ENCODE assay signal across 2 cellular contexts in the genomic region with DNA sequence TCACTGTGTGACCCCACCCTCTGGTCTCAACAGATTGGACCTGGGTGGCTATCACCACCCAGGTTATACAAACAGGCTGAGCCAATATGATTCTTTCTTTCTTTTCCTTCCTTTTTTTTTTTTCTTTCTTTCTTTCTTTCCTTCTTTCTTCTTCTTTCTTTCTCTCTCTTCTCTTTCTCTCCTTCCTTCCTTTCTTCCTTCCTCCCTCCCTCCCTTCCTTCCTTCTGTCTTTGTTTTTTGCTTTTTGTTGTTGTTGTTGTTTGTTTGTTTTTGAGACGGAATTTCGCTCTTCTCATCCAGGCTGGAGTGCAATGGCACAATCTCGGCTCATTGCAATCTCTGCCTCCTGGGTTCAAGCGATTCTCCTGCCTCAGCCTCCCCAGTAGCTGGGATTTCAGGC.
TF ChIP-seq lines count a peak whose summit lies in the region.

No MANE protein-coding gene starts in this region.

TF ChIP-seq in HepG2, 621 proteins besides CTCF, POLR2A, EP300 and RAD21:
- TF ChIP-seq, protein P1, sequence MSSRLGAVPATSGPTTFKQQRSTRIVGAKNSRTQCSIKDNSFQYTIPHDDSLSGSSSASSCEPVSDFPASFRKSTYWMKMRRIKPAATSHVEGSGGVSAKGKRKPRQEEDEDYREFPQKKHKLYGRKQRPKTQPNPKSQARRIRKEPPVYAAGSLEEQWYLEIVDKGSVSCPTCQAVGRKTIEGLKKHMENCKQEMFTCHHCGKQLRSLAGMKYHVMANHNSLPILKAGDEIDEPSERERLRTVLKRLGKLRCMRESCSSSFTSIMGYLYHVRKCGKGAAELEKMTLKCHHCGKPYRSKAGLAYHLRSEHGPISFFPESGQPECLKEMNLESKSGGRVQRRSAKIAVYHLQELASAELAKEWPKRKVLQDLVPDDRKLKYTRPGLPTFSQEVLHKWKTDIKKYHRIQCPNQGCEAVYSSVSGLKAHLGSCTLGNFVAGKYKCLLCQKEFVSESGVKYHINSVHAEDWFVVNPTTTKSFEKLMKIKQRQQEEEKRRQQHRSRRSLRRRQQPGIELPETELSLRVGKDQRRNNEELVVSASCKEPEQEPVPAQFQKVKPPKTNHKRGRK (CRISPR knock-in tag; IDR thresholded peaks at IDR 0.05), result 0 out of 2 replicates have a peak, but pooled peaks have one; percentile 79
- TF ChIP-seq SCMH1 (CRISPR knock-in tag; IDR thresholded peaks at IDR 0.05; ENCODE audit: borderline replicate concordance), result no peak

TF ChIP-seq in K562, 482 proteins besides CTCF, POLR2A, EP300 and RAD21:
- TF ChIP-seq, protein P2, sequence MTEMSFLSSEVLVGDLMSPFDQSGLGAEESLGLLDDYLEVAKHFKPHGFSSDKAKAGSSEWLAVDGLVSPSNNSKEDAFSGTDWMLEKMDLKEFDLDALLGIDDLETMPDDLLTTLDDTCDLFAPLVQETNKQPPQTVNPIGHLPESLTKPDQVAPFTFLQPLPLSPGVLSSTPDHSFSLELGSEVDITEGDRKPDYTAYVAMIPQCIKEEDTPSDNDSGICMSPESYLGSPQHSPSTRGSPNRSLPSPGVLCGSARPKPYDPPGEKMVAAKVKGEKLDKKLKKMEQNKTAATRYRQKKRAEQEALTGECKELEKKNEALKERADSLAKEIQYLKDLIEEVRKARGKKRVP (CRISPR knock-in tag; IDR thresholded peaks at IDR 0.05), result no peak
- TF ChIP-seq, protein P1 (tag; IDR thresholded peaks at IDR 0.05), result peak; percentile 88
